23 cellular contexts compared by ENCODE assay signal in the genomic region with DNA sequence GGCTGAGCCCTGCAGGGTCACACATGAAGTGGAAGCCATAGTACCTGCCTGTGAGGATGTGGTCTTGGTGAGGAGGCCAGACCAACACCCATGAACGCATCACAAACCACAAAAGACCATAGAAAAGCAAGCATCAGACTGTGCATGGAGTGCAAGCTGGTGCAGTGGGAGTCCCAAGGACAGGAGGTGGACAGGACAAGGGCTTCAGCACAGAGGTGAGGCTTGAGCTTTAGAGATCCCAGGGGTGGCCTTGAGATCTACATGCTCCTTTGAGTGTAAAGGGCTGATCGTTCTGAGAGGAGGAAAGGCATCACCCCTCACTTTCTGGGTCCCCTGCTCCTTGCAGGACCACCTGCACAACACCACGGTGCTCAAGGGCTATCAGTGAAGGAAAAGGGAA.
A peak's percentile ranks its signal among the peaks of the same experiment; 100 is the strongest.
DNase-seq lines count a peak whose midpoint lies in the region; ATAC-seq and TF ChIP-seq lines count a peak whose summit lies in the region.
"Had no signal": no experiment of that assay in that cellular context is flagged by ENCODE, and none has a peak within 500 bp of the region (broad histone marks: within the 10 kb centered on the region; RNA-seq: fewer than 3 reads in every experiment).

No MANE protein-coding gene starts in this region.

- H3K4me1 ChIP-seq in right atrium auricular region (peaks cover 0 to 24% of the 10 kb centered on the region in 2 donors), hepatocyte (ENCODE audit: insufficient read depth) (peaks cover 16% of the 10 kb centered on the region)
- H3K4me1 ChIP-seq: BLaER1 had no signal

- H4K20me1 ChIP-seq in hepatocyte (ENCODE audit: insufficient read depth, poor library complexity, severe bottlenecking), result no peaks in the 10 kb centered on the region
- H4K20me1 ChIP-seq: BLaER1 had no signal

- H3K9me2 ChIP-seq in hepatocyte (replicated peaks; ENCODE audit: insufficient read depth), result no peaks in the 10 kb centered on the region

- H3K27ac ChIP-seq in right atrium auricular region (peak overlapping the region; percentile 47 to 88), VCaP (peak overlapping the region; percentile 57), hepatocyte (peak overlapping the region; percentile 89)
- H3K27ac ChIP-seq: adrenal gland, BLaER1 had no signal

- H3K9me3 ChIP-seq in right atrium auricular region, result no peaks in the 10 kb centered on the region
- no peaks in the 10 kb centered on the region for H3K9me3 ChIP-seq in hepatocyte (ENCODE audit: low read depth)
- H3K9me3 ChIP-seq: adrenal gland, BLaER1, tibial nerve had no signal

- intact Hi-C loops in Right ventricle myocardium superior (cut with DNase I), result loop anchor here (10.0 kb wide), 1 partner anchor 151 kb away; no protein-coding TSS in a partner anchor

- no peak for TF ChIP-seq CTCF in right atrium auricular region (IDR thresholded peaks at IDR 0.05)
- no peak for TF ChIP-seq CTCF in VCaP (conservative IDR thresholded peaks at IDR 0.05)
- no peak for TF ChIP-seq CTCF in hepatocyte (IDR thresholded peaks at IDR 0.05; ENCODE audit: poor library complexity)
- TF ChIP-seq CTCF in GM13977 (IDR thresholded peaks at IDR 0.05; ENCODE audit: extremely low read depth, insufficient read depth, missing control alignments), result no peak

- H3K36me3 ChIP-seq in right atrium auricular region (no peaks in the 10 kb centered on the region), hepatocyte (replicated peaks; ENCODE audit: insufficient read depth, low read depth) (no peaks in the 10 kb centered on the region)
- H3K36me3 ChIP-seq: adrenal gland, BLaER1, tibial nerve had no signal

- H3K4me3 ChIP-seq in right atrium auricular region, result no peak overlapping the region
- no peak overlapping the region for H3K4me3 ChIP-seq in hepatocyte
- H3K4me3 ChIP-seq: adrenal gland, BLaER1, tibial nerve had no signal

- in situ Hi-C loops in GM13977 (cut with MboI; ENCODE audit: low pct_unique_long_range_greater_than_20kb, low sequenced_read_pairs, unreplicated experiment), result no loop called here

- H3K27me3 ChIP-seq in right atrium auricular region (no peaks in the 10 kb centered on the region), hepatocyte (no peaks in the 10 kb centered on the region)
- H3K27me3 ChIP-seq: adrenal gland, BLaER1, tibial nerve had no signal

- no peak overlapping the region for H2AFZ ChIP-seq in hepatocyte

- H3K79me2 ChIP-seq in hepatocyte, result no peaks in the 10 kb centered on the region

- H3K4me2 ChIP-seq in hepatocyte, result peak overlapping the region; percentile 14
- H3K4me2 ChIP-seq: BLaER1 had no signal

- DNase-seq in right atrium auricular region (ENCODE audit: low spot score) (no peak), Right ventricle myocardium superior (no peak), hepatocyte (ENCODE audit: low spot score) (no peak), hepatic stellate cell (ENCODE audit: low spot score) (no peak), SK-N-DZ (ENCODE audit: low spot score) (no peak), GM13977 (ENCODE audit: low spot score) (no peak)
- DNase-seq in stimulated activated naive CD8-positive, alpha-beta T cell treated with anti-CD3 and anti-CD28 coated beads, Interleukin-15, Interleukin-2, amounts not matched to agents 100 U/mL and 50 U/mL, for 24 hours, result no peak
- DNase-seq: activated CD8-positive, alpha-beta T cell treated with anti-CD3 and anti-CD28 coated beads, Interleukin-2, amount 10 ng/mL, durations not matched to agents 7 days and 5 days; activated T-cell treated with anti-CD3 and anti-CD28 coated beads, Interleukin-2, amount 50 U/mL, for 1 hour; adrenal gland; COR-L47; hippocampal formation; Karpas-422; NCI-H1092; NCI-H2029; NCI-H446; stimulated activated CD4-positive, alpha-beta T cell treated with anti-CD3 and anti-CD28 coated beads, Interleukin-12 subunit alpha, Interleukin-12 subunit beta, amount 100 ng/mL, for 4 hours; stimulated activated CD4-positive, alpha-beta T cell treated with anti-CD3 and anti-CD28 coated beads, Interleukin-4, amount 100 ng/mL, for 4 hours; SW 1271 had no signal

- no peak for ATAC-seq in Right ventricle myocardium superior (ENCODE audit: poor library complexity)
- ATAC-seq in stimulated activated naive CD8-positive, alpha-beta T cell treated with anti-CD3 and anti-CD28 coated beads, Interleukin-15, Interleukin-2, amounts not matched to agents 100 U/mL and 50 U/mL, for 24 hours, result no peak
- ATAC-seq: activated CD4-positive, CD25-positive, alpha-beta regulatory T cell treated with anti-CD3 and anti-CD28 coated beads, Interleukin-2, amount 50 U/mL, for 24 hours; activated CD8-positive, alpha-beta T cell treated with anti-CD3 and anti-CD28 coated beads, Interleukin-2, amount 10 ng/mL, durations not matched to agents 7 days and 5 days had no signal

- WGBS in hepatocyte (ENCODE audit: low lambda C conversion rate, missing lambda C conversion rate), result 82% methylated on average over 3 of the region's 3 CpGs
